34 cellular contexts compared by ENCODE assay signal in the genomic region with DNA sequence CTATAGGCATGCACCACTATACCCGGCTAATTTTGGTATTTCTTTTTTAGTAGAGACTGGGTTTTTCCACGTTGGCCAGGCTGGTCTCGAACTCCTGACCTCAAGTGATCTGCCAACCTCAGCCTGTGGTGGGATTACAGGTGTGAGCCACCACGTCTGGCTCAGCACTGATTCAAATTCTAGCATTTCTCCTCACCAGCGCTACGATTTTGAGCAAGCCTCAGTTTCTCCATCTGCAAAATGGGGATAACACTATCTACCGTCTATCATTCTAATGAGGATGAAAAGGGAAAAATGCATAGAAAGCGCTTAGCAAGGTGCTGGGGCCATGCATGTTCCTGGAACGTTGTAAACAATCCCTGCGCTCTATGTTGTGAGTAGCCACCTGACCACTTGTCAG. TPM values are rescaled to one million over a fixed set of nuclear protein-coding genes. Genes with fewer than 3 reads are reported as not detected.
"Had no signal": no experiment of that assay in that cellular context is flagged by ENCODE, and none has a peak within 500 bp of the region (broad histone marks: within the 10 kb centered on the region; RNA-seq: fewer than 3 reads in every experiment).

No MANE protein-coding gene starts in this region.

- DNase-seq: activated B cell treated with CpG ODN at 0.5 μM for 24 hours; activated CD4-positive, alpha-beta memory T cell treated with anti-CD3 and anti-CD28 coated beads for 36 hours; activated CD4-positive, alpha-beta T cell treated with anti-CD3 and anti-CD28 coated beads for 4 hours; activated CD4-positive, alpha-beta T cell treated with anti-CD3 and anti-CD28 coated beads, Interleukin-2, amount 10 ng/mL, durations not matched to agents 24 days and 14 days; activated CD4-positive, alpha-beta T cell treated with anti-CD3 and anti-CD28 coated beads, Interleukin-2, amount 50 U/mL, for 1 hour; activated CD4-positive, alpha-beta T cell treated with anti-CD3 and anti-CD28 coated beads, Interleukin-2, amount 50 U/mL, for 4 hours; activated CD4-positive, CD25-positive, alpha-beta regulatory T cell treated with anti-CD3 and anti-CD28 coated beads, Interleukin-2, amount 50 U/mL, for 72 hours; activated CD8-positive, alpha-beta memory T cell treated with anti-CD3 and anti-CD28 coated beads, Interleukin-2, amount 50 U/mL, for 4 hours; activated CD8-positive, alpha-beta T cell treated with anti-CD3 and anti-CD28 coated beads for 36 hours; activated effector memory CD4-positive, alpha-beta T cell treated with anti-CD3 and anti-CD28 coated beads, Interleukin-2, amount 50 U/mL, for 16 hours; activated gamma-delta T cell treated with Interleukin-2 at 50 U/mL for 16 hours; activated naive CD4-positive, alpha-beta T cell; activated naive CD4-positive, alpha-beta T cell treated with anti-CD3 and anti-CD28 coated beads for 36 hours; activated naive CD4-positive, alpha-beta T cell treated with anti-CD3 and anti-CD28 coated beads, Interleukin-2, amount 50 U/mL, for 16 hours; activated naive CD8-positive, alpha-beta T cell treated with anti-CD3 and anti-CD28 coated beads for 36 hours; activated T-cell treated with anti-CD3 and anti-CD28 coated beads for 4 hours; activated T-cell treated with anti-CD3 and anti-CD28 coated beads, Interleukin-2, amount 50 U/mL, for 1 hour; activated T-cell treated with anti-CD3 and anti-CD28 coated beads, Interleukin-2, amount 50 U/mL, for 4 hours; activated T-cell treated with anti-CD3 and anti-CD28 coated beads, Interleukin-2, amount 50 U/mL, for 72 hours; adrenal gland; amniotic stem cell; body of pancreas; brain microvascular endothelial cell; central memory CD4-positive, alpha-beta T cell; T-helper 1 cell; T-helper 2 cell; T-helper 9 cell had no signal

- ATAC-seq: activated CD8-positive, alpha-beta T cell treated with anti-CD3 and anti-CD28 coated beads for 36 hours; activated naive CD4-positive, alpha-beta T cell treated with anti-CD3 and anti-CD28 coated beads, Interleukin-2, amount 50 U/mL, for 72 hours; activated T-cell treated with anti-CD3 and anti-CD28 coated beads, Interleukin-2, amount 50 U/mL, for 4 hours; activated T-cell treated with anti-CD3 and anti-CD28 coated beads, Interleukin-2, amount 50 U/mL, for 72 hours; activated T-helper 17 cell treated with anti-CD3 and anti-CD28 coated beads, Interleukin-2, amount 50 U/mL, for 72 hours; body of pancreas had no signal

- H3K4me1 ChIP-seq: adrenal gland, body of pancreas, breast epithelium had no signal

- H3K27me3 ChIP-seq: adrenal gland, body of pancreas, brain microvascular endothelial cell had no signal

- H3K36me3 ChIP-seq: adrenal gland, brain microvascular endothelial cell, breast epithelium had no signal

- H3K27ac ChIP-seq: adrenal gland, body of pancreas, brain microvascular endothelial cell, breast epithelium, VCaP had no signal

- H3K9me3 ChIP-seq: adrenal gland, body of pancreas, breast epithelium had no signal

- FAIRE-seq: astrocyte, TTC549 had no signal

- H3K4me3 ChIP-seq: adrenal gland, body of pancreas, breast epithelium had no signal

RNA-seq across cellular contexts. Expression of a gene that starts 49.0 kb away (rescaled TPM):
- polyA plus RNA-seq: aorta had no signal
